Comparison of ENCODE assay signal across 8 cellular contexts in the genomic region with DNA sequence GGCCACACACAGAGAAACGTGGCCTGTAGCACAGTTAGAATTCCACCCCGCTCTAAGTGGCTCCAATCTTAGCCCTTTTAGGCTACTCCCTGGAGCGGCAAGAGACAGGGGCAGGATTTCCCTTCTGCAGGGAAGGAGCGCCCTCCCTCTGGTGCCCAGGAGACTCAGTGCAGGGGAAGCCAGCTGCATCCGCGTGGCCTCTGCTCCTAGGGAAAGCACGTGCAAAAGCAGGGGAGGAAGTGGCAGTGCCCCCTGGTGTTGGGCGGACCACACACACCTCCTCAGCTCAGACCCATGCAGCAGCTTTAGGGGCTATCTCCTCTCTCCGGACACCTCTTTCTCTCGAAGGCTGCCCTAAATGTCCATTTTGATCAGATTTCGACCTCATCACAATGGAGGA. TPM values are rescaled to one million over a fixed set of nuclear protein-coding genes. Genes with fewer than 3 reads are reported as not detected.
DNase-seq lines count a peak whose midpoint lies in the region; ATAC-seq and TF ChIP-seq lines count a peak whose summit lies in the region.

No MANE protein-coding gene starts in this region.

- no peak for ATAC-seq in GM19035 (IDR thresholded peaks at IDR 0.05; ENCODE audit: unreplicated experiment)

- no peaks in the 10 kb centered on the region for H3K9me3 ChIP-seq in left ventricle myocardium inferior (replicated peaks)

- peak; percentile 64 for TF ChIP-seq CTCF in GM12864 (IDR thresholded peaks at IDR 0.05; ENCODE audit: low read depth, low read length, missing control alignments)
- peak; percentile 64 for TF ChIP-seq CTCF in left ventricle myocardium inferior (IDR thresholded peaks at IDR 0.05; ENCODE audit: borderline replicate concordance)

- no peaks in the 10 kb centered on the region for H3K36me3 ChIP-seq in left ventricle myocardium inferior

- in situ Hi-C loops in KBM-7 (cut with MboI; ENCODE audit: low pct_unique_long_range_greater_than_20kb, low sequenced_read_pairs), result loop anchor here (25.0 kb wide), 1 partner anchor 701 kb away; no protein-coding TSS in a partner anchor

- intact Hi-C loops in left ventricle myocardium inferior (cut with micrococcal nuclease), result no loop called here

- peaks cover 10% of the 10 kb centered on the region for H3K4me1 ChIP-seq in left ventricle myocardium inferior

- peaks cover 36% of the 10 kb centered on the region for H3K27me3 ChIP-seq in left ventricle myocardium inferior (ENCODE audit: low read depth)

- DNase-seq in GM12864 (ENCODE audit: low read depth) (no peak), KBM-7 (peak; percentile 88), left ventricle myocardium inferior (peak; percentile 46), mucosa of gallbladder (ENCODE audit: low spot score) (no peak), NOMO-1 treated with DMSO at 0.1 percent for 48 hours (lab: John Stamatoyannopoulos, UW; ENCODE audit: unreplicated experiment) (no peak)
- DNase-seq in activated CD8-positive, alpha-beta memory T cell treated with anti-CD3 and anti-CD28 coated beads for 24 hours, result peak; percentile 76
- DNase-seq in stimulated activated CD4-positive, alpha-beta T cell treated with anti-CD3 and anti-CD28 coated beads, Interleukin-4, amount 100 ng/mL, for 24 hours, result peak; percentile 48

- peak overlapping the region; percentile 55 for H3K27ac ChIP-seq in left ventricle myocardium inferior (replicated peaks)

- H3K4me3 ChIP-seq in GM12864 (ENCODE audit: low read depth, low read length) (no peak overlapping the region), left ventricle myocardium inferior (no peak overlapping the region)

RNA-seq across cellular contexts. Expression of gene SPRING1, which starts 50.0 kb away (rescaled TPM):
- total RNA-seq in left ventricle myocardium inferior (11.0 TPM), mucosa of gallbladder (27.7 TPM)

RNA-seq across cellular contexts. Expression of gene RNFT2, which starts 50.2 kb away (rescaled TPM):
- total RNA-seq in left ventricle myocardium inferior (0.66 TPM), mucosa of gallbladder (5.6 TPM)

Comparison
In these comparisons a context has a peak if more than half of its experiments do, and no peak if none do; other contexts are left out.
1. DNase-seq: peak in KBM-7 (single experiment), activated CD8-positive, alpha-beta memory T cell treated with anti-CD3 and anti-CD28 coated beads for 24 hours (single experiment), left ventricle myocardium inferior (single experiment) and stimulated activated CD4-positive, alpha-beta T cell treated with anti-CD3 and anti-CD28 coated beads, Interleukin-4, amount 100 ng/mL, for 24 hours (single experiment); none in GM12864 (single experiment), mucosa of gallbladder (single experiment) and NOMO-1 treated with DMSO at 0.1 percent for 48 hours (single experiment).